ENCODE assay signal across 5 cellular contexts in genomic region chr11:15031945-15032344, GRCh38. TPM values are rescaled to one million over a fixed set of nuclear protein-coding genes. Genes with fewer than 3 reads are reported as not detected.
"Had no signal": no experiment of that assay in that cellular context is flagged by ENCODE, and none has a peak within 500 bp of the region (broad histone marks: within the 10 kb centered on the region; RNA-seq: fewer than 3 reads in every experiment).

No MANE protein-coding gene starts in this region.

RNA-seq across cellular contexts. Expression of gene CALCB, which starts 41.4 kb away (rescaled TPM):
- total RNA-seq: HepG2, HT-29, IMR-90 had no signal
- polyA plus RNA-seq: HepG2, IMR-90 had no signal

RNA-seq across cellular contexts. Expression of gene CALCA, which starts 59.8 kb away (rescaled TPM):
- total RNA-seq: HepG2, HT-29, HT1080, IMR-90 had no signal
- polyA plus RNA-seq: HepG2, IgD-negative memory B cell, IMR-90 had no signal
